Comparison of ENCODE assay signal across 8 cellular contexts in the genomic region with DNA sequence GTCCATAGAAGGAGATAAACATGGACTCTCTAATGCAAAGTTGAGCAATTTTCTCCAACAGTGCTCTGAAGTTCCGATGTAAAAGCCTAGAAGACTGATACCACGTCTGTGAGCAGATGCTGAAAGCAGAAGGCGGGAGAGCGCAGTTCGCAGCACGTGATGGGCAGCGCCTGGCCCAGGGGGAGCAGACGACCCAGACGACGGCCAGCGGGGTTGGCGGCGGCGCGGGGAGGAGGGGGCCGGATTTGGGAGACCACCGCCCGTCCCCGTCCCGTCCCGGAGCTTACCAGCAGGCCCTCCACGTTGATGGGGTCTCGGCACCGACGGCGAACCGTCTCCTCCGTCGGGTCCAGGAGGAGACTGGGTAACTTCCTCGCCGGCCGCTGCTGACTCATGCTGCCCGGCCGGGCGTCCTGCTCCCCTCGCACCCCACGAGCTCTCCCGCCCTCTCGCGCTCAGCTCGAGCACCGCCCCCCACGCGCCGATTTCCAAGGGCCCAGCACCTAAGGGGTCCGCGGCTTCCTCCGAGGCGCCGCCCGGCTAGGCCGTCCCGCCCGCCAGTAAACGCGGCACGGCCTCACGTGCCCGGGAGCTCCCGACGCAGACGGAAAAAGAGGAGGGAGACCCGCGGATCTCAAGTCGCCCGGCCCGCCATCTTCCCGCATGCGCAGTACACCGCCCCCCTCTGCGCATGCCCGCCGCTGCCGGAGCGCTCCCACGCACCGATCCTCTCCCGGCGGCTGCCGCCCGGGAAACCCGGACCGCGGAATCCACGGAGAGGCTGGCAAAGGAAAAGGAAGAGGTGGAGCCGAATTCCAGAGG. TPM values are rescaled to one million over a fixed set of nuclear protein-coding genes. Genes with fewer than 3 reads are reported as not detected.
DNase-seq lines count a peak whose midpoint lies in the region; ATAC-seq lines count a peak whose summit lies in the region.

A gene with protein sequence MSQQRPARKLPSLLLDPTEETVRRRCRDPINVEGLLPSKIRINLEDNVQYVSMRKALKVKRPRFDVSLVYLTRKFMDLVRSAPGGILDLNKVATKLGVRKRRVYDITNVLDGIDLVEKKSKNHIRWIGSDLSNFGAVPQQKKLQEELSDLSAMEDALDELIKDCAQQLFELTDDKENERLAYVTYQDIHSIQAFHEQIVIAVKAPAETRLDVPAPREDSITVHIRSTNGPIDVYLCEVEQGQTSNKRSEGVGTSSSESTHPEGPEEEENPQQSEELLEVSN (minus strand): TSS at position 677 of the 822 bp plus-strand sequence. CDS start 282 bp downstream, at position 395.

- peak within 1 kb of the TSS; percentile 93 for H3K27ac Mint-ChIP-seq in central memory CD8-positive, alpha-beta T cell (ENCODE audit: low read depth)

- H3K9me3 Mint-ChIP-seq in central memory CD8-positive, alpha-beta T cell: no peaks in the 10 kb centered on the region

- peak; percentile 99 for DNase-seq in AG08395 (ENCODE audit: low spot score)
- DNase-seq in NCI-H460 (ENCODE audit: extremely low read depth, low read depth): peak; percentile 92
- DNase-seq in central memory CD8-positive, alpha-beta T cell (ENCODE audit: low spot score in 2 of 2): peak; percentile 67 to 80
- DNase-seq in islet precursor cell: peak; percentile 98
- DNase-seq in stimulated activated CD4-positive, alpha-beta T cell treated with anti-CD3 and anti-CD28 coated beads, Interleukin-12 subunit alpha, Interleukin-12 subunit beta, amount 100 ng/mL, for 4 hours: peak; percentile 85

- ATAC-seq in GM19023 (IDR thresholded peaks at IDR 0.05; ENCODE audit: unreplicated experiment): peak; percentile 73
- peak; percentile 80 for ATAC-seq in HG03354 (IDR thresholded peaks at IDR 0.05; ENCODE audit: poor library complexity, severe bottlenecking, unreplicated experiment)
- peak; percentile 62 to 72 for ATAC-seq in activated CD4-positive, CD25-positive, alpha-beta regulatory T cell treated with anti-CD3 and anti-CD28 coated beads, Interleukin-2, amount 50 U/mL, for 24 hours
- peak; percentile 79 for ATAC-seq in central memory CD8-positive, alpha-beta T cell (replicated peaks; ENCODE audit: extremely low read depth, poor library complexity, severe bottlenecking)

- peaks cover 48% of the 10 kb centered on the region for H3K4me1 Mint-ChIP-seq in central memory CD8-positive, alpha-beta T cell

- H3K27me3 Mint-ChIP-seq in central memory CD8-positive, alpha-beta T cell: no peaks in the 10 kb centered on the region

- H3K36me3 Mint-ChIP-seq in central memory CD8-positive, alpha-beta T cell (ENCODE audit: insufficient read depth): peaks cover 14% of the 10 kb centered on the region

- peak within 1 kb of the TSS; percentile 95 for H3K4me3 Mint-ChIP-seq in central memory CD8-positive, alpha-beta T cell

RNA-seq across cellular contexts. Expression of the gene that starts here (rescaled TPM):
- total RNA-seq in NCI-H460 (2014; rRNA removed; shearing (Covaris generic)): 27.9 and 29.8 TPM in 2 replicates
- 40.4 and 45.4 TPM in 2 replicates for polyA plus RNA-seq in NCI-H460 (2014; cell fraction: nucleus; rRNA removed)

Comparison
In these comparisons a context has a peak if more than half of its experiments do, and no peak if none do; other contexts are left out.
1. Peak in every context shown above with its lines: DNase-seq and ATAC-seq.